8 cellular contexts compared by ENCODE assay signal in the genomic region with DNA sequence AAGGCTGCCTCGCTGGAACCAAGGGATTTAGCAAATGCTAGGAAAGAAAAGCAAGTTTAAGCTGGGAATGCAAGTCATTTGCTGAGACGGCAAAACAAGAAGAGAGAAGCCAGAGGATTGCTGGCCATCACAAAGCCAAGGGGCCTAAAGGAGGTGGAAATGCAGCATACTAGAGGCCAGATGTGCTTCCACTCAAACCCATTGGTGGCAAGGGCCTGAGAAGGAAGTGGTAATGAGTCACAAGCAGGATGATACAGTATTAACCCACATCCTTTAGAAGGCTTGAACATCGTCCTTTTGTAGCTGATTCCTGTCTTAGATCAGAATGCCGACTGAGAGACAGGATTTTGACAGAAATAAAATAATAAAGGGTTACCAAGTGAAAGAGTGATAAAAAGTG.
DNase-seq lines count a peak whose midpoint lies in the region; ATAC-seq, FAIRE-seq and TF ChIP-seq lines count a peak whose summit lies in the region.

No MANE protein-coding gene starts in this region.

- peaks cover 26% of the 10 kb centered on the region for H3K4me1 Mint-ChIP-seq in activated CD4-positive, alpha-beta memory T cell treated with anti-CD3 and anti-CD28 coated beads, Interleukin-2, amount 10 ng/mL, durations not matched to agents 7 days and 5 days
- peaks cover 18 to 24% of the 10 kb centered on the region in 2 donors for H3K4me1 Mint-ChIP-seq in natural killer cell treated with Interleukin-12 subunit alpha and Interleukin-12 subunit beta and Interleukin-15 and Interleukin-18, amount 100 ng/mL, for 72 hours (ENCODE audit: low read depth in 2 of 2)

- H3K27ac ChIP-seq in kidney (ENCODE audit: low read depth in 2 of 2, low read length in 2 of 2), result no peak overlapping the region

- TF ChIP-seq CTCF in kidney (IDR thresholded peaks at IDR 0.05; ENCODE audit: borderline replicate concordance, extremely low read depth, insufficient read depth), result no peak

- peak; percentile 70 for ATAC-seq in GM18870 (IDR thresholded peaks at IDR 0.05; ENCODE audit: unreplicated experiment)
- ATAC-seq in HG03135 (IDR thresholded peaks at IDR 0.05; ENCODE audit: unreplicated experiment), result peak; percentile 87
- ATAC-seq in natural killer cell treated with Interleukin-12 subunit alpha and Interleukin-12 subunit beta and Interleukin-15 and Interleukin-18, amount 100 ng/mL, for 72 hours, result peak; percentile 90 to 99
- ATAC-seq in GM19324 (IDR thresholded peaks at IDR 0.05; ENCODE audit: low FRiP score, unreplicated experiment), result no peak

- intact Hi-C loops in kidney (cut with DNase I), result no loop called here

- no peak overlapping the region for H3K9ac ChIP-seq in kidney (ENCODE audit: low read length in 2 of 2)

- CTCF ChIA-PET in activated CD4-positive, alpha-beta memory T cell treated with anti-CD3 and anti-CD28 coated beads, Interleukin-2, amount 10 ng/mL, durations not matched to agents 7 days and 5 days (lab: Charles Lee), result no interaction called here

- H3K36me3 ChIP-seq in kidney (ENCODE audit: control insufficient read depth in 1 of 2, insufficient read depth in 2 of 2, low read length in 2 of 2), result no peaks in the 10 kb centered on the region

- POLR2A ChIA-PET in activated CD4-positive, alpha-beta memory T cell treated with anti-CD3 and anti-CD28 coated beads, Interleukin-2, amount 10 ng/mL, durations not matched to agents 7 days and 5 days (lab: Charles Lee), result no interaction called here

- H3K9me3 ChIP-seq in kidney (ENCODE audit: control insufficient read depth in 1 of 2, low read length in 2 of 2), result no peaks in the 10 kb centered on the region

- H3K4me1 ChIP-seq in kidney (ENCODE audit: control insufficient read depth in 1 of 2, insufficient read depth in 1 of 2, low read depth in 1 of 2, low read length in 2 of 2), result no peaks in the 10 kb centered on the region

- FAIRE-seq in kidney (lab: Jason Lieb, UNC), result no peak

- peak; percentile 62 for DNase-seq in activated CD4-positive, alpha-beta memory T cell treated with anti-CD3 and anti-CD28 coated beads, Interleukin-2, amount 10 ng/mL, durations not matched to agents 7 days and 5 days
- no peak for DNase-seq in natural killer cell treated with Interleukin-12 subunit alpha and Interleukin-12 subunit beta and Interleukin-15 and Interleukin-18, amount 100 ng/mL, for 72 hours (ENCODE audit: low spot score)
- DNase-seq in superior temporal gyrus (ENCODE audit: extremely low spot score), result no peak
- DNase-seq in kidney, result no peak
- no peak for DNase-seq in NCI-H1105 (lab: John Stamatoyannopoulos, UW)

- H3K4me3 Mint-ChIP-seq in activated CD4-positive, alpha-beta memory T cell treated with anti-CD3 and anti-CD28 coated beads, Interleukin-2, amount 10 ng/mL, durations not matched to agents 7 days and 5 days, result no peak overlapping the region
- H3K4me3 Mint-ChIP-seq in natural killer cell treated with Interleukin-12 subunit alpha and Interleukin-12 subunit beta and Interleukin-15 and Interleukin-18, amount 100 ng/mL, for 72 hours, result peak overlapping the region; percentile 77

- H3K27ac Mint-ChIP-seq in activated CD4-positive, alpha-beta memory T cell treated with anti-CD3 and anti-CD28 coated beads, Interleukin-2, amount 10 ng/mL, durations not matched to agents 7 days and 5 days, result no peak overlapping the region
- peak overlapping the region; percentile 77 to 80 for H3K27ac Mint-ChIP-seq in natural killer cell treated with Interleukin-12 subunit alpha and Interleukin-12 subunit beta and Interleukin-15 and Interleukin-18, amount 100 ng/mL, for 72 hours

- no peaks in the 10 kb centered on the region for H3K9me3 Mint-ChIP-seq in activated CD4-positive, alpha-beta memory T cell treated with anti-CD3 and anti-CD28 coated beads, Interleukin-2, amount 10 ng/mL, durations not matched to agents 7 days and 5 days
- peaks cover 9% of the 10 kb centered on the region for H3K9me3 Mint-ChIP-seq in natural killer cell treated with Interleukin-12 subunit alpha and Interleukin-12 subunit beta and Interleukin-15 and Interleukin-18, amount 100 ng/mL, for 72 hours

- no peaks in the 10 kb centered on the region for H3K27me3 Mint-ChIP-seq in activated CD4-positive, alpha-beta memory T cell treated with anti-CD3 and anti-CD28 coated beads, Interleukin-2, amount 10 ng/mL, durations not matched to agents 7 days and 5 days
- H3K27me3 Mint-ChIP-seq in natural killer cell treated with Interleukin-12 subunit alpha and Interleukin-12 subunit beta and Interleukin-15 and Interleukin-18, amount 100 ng/mL, for 72 hours, result no peaks in the 10 kb centered on the region

- no peak overlapping the region for H3K4me3 ChIP-seq in kidney (ENCODE audit: low read length in 2 of 2)

- H3K36me3 Mint-ChIP-seq in activated CD4-positive, alpha-beta memory T cell treated with anti-CD3 and anti-CD28 coated beads, Interleukin-2, amount 10 ng/mL, durations not matched to agents 7 days and 5 days (ENCODE audit: low read depth), result no peaks in the 10 kb centered on the region
- peaks cover 4% of the 10 kb centered on the region for H3K36me3 Mint-ChIP-seq in natural killer cell treated with Interleukin-12 subunit alpha and Interleukin-12 subunit beta and Interleukin-15 and Interleukin-18, amount 100 ng/mL, for 72 hours
